1 cellular context compared by ENCODE assay signal in the genomic region with DNA sequence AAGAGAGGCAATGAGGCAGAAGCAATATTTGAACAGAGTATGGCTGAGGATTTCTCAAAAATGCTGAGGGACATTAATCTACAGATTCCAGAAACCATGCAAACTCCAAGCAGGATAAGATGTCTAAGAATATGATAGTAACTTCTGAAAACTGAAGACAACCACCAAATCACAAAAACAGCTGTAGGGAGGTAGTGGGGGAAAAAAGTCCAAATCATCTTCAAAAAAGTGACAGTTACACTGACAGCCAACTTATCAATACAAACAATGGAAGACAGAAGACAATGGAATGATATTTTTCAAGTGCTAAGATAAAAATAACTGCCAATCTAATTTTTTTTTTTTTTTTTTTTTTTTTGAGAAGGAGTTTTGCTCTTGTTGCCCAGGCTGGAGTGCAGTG.
TF ChIP-seq lines count a peak whose summit lies in the region.

No MANE protein-coding gene starts in this region.

TF ChIP-seq in HEK293T, 16 proteins besides CTCF, POLR2A, EP300 and RAD21 (continued from another document):
- TF ChIP-seq, protein P1, sequence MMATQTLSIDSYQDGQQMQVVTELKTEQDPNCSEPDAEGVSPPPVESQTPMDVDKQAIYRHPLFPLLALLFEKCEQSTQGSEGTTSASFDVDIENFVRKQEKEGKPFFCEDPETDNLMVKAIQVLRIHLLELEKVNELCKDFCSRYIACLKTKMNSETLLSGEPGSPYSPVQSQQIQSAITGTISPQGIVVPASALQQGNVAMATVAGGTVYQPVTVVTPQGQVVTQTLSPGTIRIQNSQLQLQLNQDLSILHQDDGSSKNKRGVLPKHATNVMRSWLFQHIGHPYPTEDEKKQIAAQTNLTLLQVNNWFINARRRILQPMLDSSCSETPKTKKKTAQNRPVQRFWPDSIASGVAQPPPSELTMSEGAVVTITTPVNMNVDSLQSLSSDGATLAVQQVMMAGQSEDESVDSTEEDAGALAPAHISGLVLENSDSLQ (IDR thresholded peaks at IDR 0.05): peak; percentile 41; the same call in 1 of the 2 replicates
TF ChIP-seq in HEK293T: peak in this region for 1.
